ENCODE assay signal across 32 cellular contexts in the genomic region with DNA sequence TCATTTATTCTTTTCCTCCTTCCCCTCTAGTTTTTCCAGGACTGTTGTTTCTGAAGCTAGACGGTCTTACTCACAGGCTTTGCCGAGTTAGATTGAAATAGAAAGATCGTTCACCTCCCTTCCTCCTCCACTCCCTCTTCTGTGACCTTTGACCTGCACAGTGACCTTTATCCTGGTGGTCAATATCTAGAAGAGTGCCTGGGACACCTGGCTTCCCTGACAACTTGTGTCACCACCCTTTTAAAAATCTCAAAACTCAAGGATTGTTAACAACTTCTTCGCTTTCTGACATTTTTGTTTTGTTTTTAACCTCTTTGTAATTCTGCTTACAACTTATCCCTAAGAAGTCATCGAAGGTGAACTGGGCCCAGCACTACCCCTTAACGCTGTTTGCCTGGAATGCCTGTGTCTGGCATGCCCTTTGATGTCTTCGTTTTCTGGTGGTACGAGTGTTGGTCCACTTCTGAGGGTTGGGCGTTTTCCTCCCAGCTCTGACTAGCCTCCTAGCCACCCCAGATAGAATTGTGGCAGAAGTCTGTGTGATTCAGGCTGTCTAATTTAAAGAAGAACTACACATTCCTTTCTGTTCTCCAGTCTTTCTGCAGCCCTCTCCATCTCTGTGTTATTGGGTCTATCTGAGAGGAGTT. TPM values are rescaled to one million over a fixed set of nuclear protein-coding genes. Genes with fewer than 3 reads are reported as not detected.
A peak's percentile ranks its signal among the peaks of the same experiment; 100 is the strongest.
DNase-seq lines count a peak whose midpoint lies in the region; ATAC-seq, FAIRE-seq and TF ChIP-seq lines count a peak whose summit lies in the region.
"Had no signal": no experiment of that assay in that cellular context is flagged by ENCODE, and none has a peak within 500 bp of the region (broad histone marks: within the 10 kb centered on the region; RNA-seq: fewer than 3 reads in every experiment).

No MANE protein-coding gene starts in this region.

- no peak for TF ChIP-seq CTCF in mammary epithelial cell (conservative IDR thresholded peaks at IDR 0.05 in 1 of 2, IDR thresholded peaks at IDR 0.05 in 1 of 2; ENCODE audit: extremely low read depth in 1 of 2, insufficient read depth in 1 of 2, low read depth in 1 of 2, low read length in 2 of 2)

- no peak for ATAC-seq in HG03135 (IDR thresholded peaks at IDR 0.05; ENCODE audit: unreplicated experiment)
- ATAC-seq: gastroesophageal sphincter, Panc1, right lobe of liver had no signal

- no TSS peak for BruUV-seq in mammary epithelial cell (replicated peaks; lab: Mats Ljungman, UMichigan)

- dilution Hi-C loops in mammary epithelial cell (cut with HindIII; ENCODE audit: low sequenced_read_pairs) = no loop called here

- WGBS in mammary epithelial cell (ENCODE audit: low coverage, missing lambda C conversion rate) = 42% methylated on average over 9 of the region's 9 CpGs
- 44 to 61% (median 44%) methylated on average over 9 of the region's 9 CpGs for WGBS in small intestine, 3 donors

- no peaks in the 10 kb centered on the region for H3K27me3 ChIP-seq in mammary epithelial cell (ENCODE audit: insufficient read depth, low read length)
- peaks cover 0 to under 1% of the 10 kb centered on the region in 2 donors for H3K27me3 ChIP-seq in small intestine (ENCODE audit: control insufficient read depth in 2 of 2, insufficient read depth in 2 of 2, low read length in 2 of 2)
- H3K27me3 ChIP-seq: hepatocyte, right lobe of liver had no signal

- DNase-seq in SW480 (ENCODE audit: low spot score) (peak; percentile 69), mammary epithelial cell (no peak), islet precursor cell (peak; percentile 52), small intestine (peak; percentile 73), NCI-H128 (lab: John Stamatoyannopoulos, UW; ENCODE audit: unreplicated experiment) (no peak), Kasumi-1 (lab: John Stamatoyannopoulos, UW) (no peak)
- DNase-seq: activated CD4-positive, alpha-beta T cell treated with anti-CD3 and anti-CD28 coated beads for 48 hours; activated CD8-positive, alpha-beta memory T cell treated with anti-CD3 and anti-CD28 coated beads for 24 hours; aorta; caudate nucleus; CD8-positive, alpha-beta memory T cell; DMS 273 treated with DMSO at 0.1 percent for 48 hours; EL; NCI-H1436; NCI-H2081; right lobe of liver; SIG-M5; stimulated activated CD4-positive, alpha-beta T cell treated with anti-CD3 and anti-CD28 coated beads, Interleukin-4, amount 100 ng/mL, for 1 hour; SW 1271; tibial artery had no signal

- in situ Hi-C loops in mammary epithelial cell (cut with MboI; ENCODE audit: low sequenced_read_pairs in 2 of 2) = no loop called here

- peak overlapping the region; percentile 82 for H3K27ac ChIP-seq in mammary epithelial cell (ENCODE audit: insufficient read depth, low read depth, low read length)
- peak overlapping the region in 1 of 2 donors; percentile 27 for H3K27ac ChIP-seq in small intestine (ENCODE audit: low read depth in 1 of 2, low read length in 1 of 2)
- H3K27ac ChIP-seq: gastroesophageal sphincter, hepatocyte, prostate gland, right lobe of liver, tibial artery had no signal

- H3K4me1 ChIP-seq in mammary epithelial cell (ENCODE audit: insufficient read depth, low read length) = peaks cover 79% of the 10 kb centered on the region
- H3K4me1 ChIP-seq in small intestine (ENCODE audit: control insufficient read depth in 2 of 2, insufficient read depth in 1 of 2, low read depth in 1 of 2, low read length in 1 of 2) = peaks cover 5 to 11% of the 10 kb centered on the region in 2 donors
- H3K4me1 ChIP-seq: gastroesophageal sphincter, prostate gland, right lobe of liver, tibial artery had no signal

- peak overlapping the region; percentile 33 for H3K4me2 ChIP-seq in mammary epithelial cell (ENCODE audit: insufficient read depth, low read depth, low read length)
- H3K4me2 ChIP-seq: hepatocyte had no signal

- H3K79me2 ChIP-seq in mammary epithelial cell (ENCODE audit: insufficient read depth, low read length) = no peaks in the 10 kb centered on the region
- H3K79me2 ChIP-seq: hepatocyte had no signal

- H3K36me3 ChIP-seq in mammary epithelial cell (ENCODE audit: insufficient read depth, low read length) (no peaks in the 10 kb centered on the region), small intestine (ENCODE audit: control insufficient read depth in 2 of 2, insufficient read depth in 2 of 2, low read length in 2 of 2) (no peaks in the 10 kb centered on the region)
- H3K36me3 ChIP-seq: gastroesophageal sphincter, prostate gland, right lobe of liver, tibial artery had no signal

- no peaks in the 10 kb centered on the region for H3K9me3 ChIP-seq in mammary epithelial cell (replicated peaks; ENCODE audit: insufficient read depth, low read length)
- H3K9me3 ChIP-seq in small intestine (ENCODE audit: control insufficient read depth, low read depth) = no peaks in the 10 kb centered on the region
- H3K9me3 ChIP-seq: gastroesophageal sphincter, prostate gland, right lobe of liver, tibial artery had no signal

- H4K20me1 ChIP-seq in mammary epithelial cell (ENCODE audit: insufficient read depth, low read length) = no peaks in the 10 kb centered on the region

- intact Hi-C loops in mammary epithelial cell (cut with micrococcal nuclease) = no loop called here

- FAIRE-seq in small intestine (lab: Jason Lieb, UNC) = no peak
- FAIRE-seq: GM18507, GM19239, H54 had no signal

- no peak overlapping the region for H2AFZ ChIP-seq in mammary epithelial cell (ENCODE audit: low read depth, low read length)
- H2AFZ ChIP-seq: hepatocyte had no signal

- CTCF ChIA-PET in mammary epithelial cell (lab: Charles Lee; ENCODE audit: low non-redundant PET) = no interaction called here

- H3K4me3 ChIP-seq in mammary epithelial cell (replicated peaks in 1 of 3; ENCODE audit: insufficient read depth in 1 of 3, low read depth in 2 of 3, low read length in 3 of 3) (no peak overlapping the region), small intestine (ENCODE audit: low read depth in 1 of 2, low read length in 2 of 2) (no peak overlapping the region)
- H3K4me3 ChIP-seq: gastroesophageal sphincter, hepatocyte, prostate gland, right lobe of liver, tibial artery had no signal

- H3K9ac ChIP-seq in mammary epithelial cell (ENCODE audit: insufficient read depth, low read length) = no peak overlapping the region

RNA-seq across cellular contexts. Expression of gene KRT75, which starts 2.8 kb away (rescaled TPM):
- total RNA-seq in mammary epithelial cell = 10 to 100 TPM in 1 of 2 donors, 1 to 10 TPM in 1; 3.2 to 26.5 TPM
- polyA plus RNA-seq in mammary epithelial cell = 3.1 TPM
- 0.62 TPM for polyA minus RNA-seq in mammary epithelial cell
- polyA plus RNA-seq in small intestine = under 1 TPM in 1 of 3 donors, not detected in 2; 0.01 TPM
- total RNA-seq: aorta; CD8-positive, alpha-beta memory T cell; fibroblast of lung; gastroesophageal sphincter; hepatocyte; myocyte; prostate gland; right lobe of liver had no signal
- polyA plus RNA-seq: AG04450; aorta; BJ; CD8-positive, alpha-beta memory T cell; fibroblast of lung; hepatocyte had no signal

RNA-seq across cellular contexts. Expression of gene KRT6B, which starts 15.0 kb away (rescaled TPM):
- total RNA-seq in mammary epithelial cell = 1,000 to 10,000 TPM; 1,675 to 3,751 TPM
- polyA plus RNA-seq in mammary epithelial cell = 2,534 TPM
- 2,595 TPM for polyA minus RNA-seq in mammary epithelial cell
- polyA plus RNA-seq in small intestine = under 1 TPM in 1 of 3 donors, not detected in 2; 0.67 TPM
- total RNA-seq: aorta; CD8-positive, alpha-beta memory T cell; fibroblast of lung; hepatocyte; myocyte had no signal
- polyA plus RNA-seq: AG04450; BJ; CD8-positive, alpha-beta memory T cell had no signal

RNA-seq across cellular contexts. Expression of gene KRT82, which starts 30.8 kb away (rescaled TPM):
- total RNA-seq in mammary epithelial cell = not detected
- polyA plus RNA-seq in mammary epithelial cell (0.01 TPM), small intestine (not detected)
- not detected for polyA minus RNA-seq in mammary epithelial cell
- total RNA-seq: aorta; CD8-positive, alpha-beta memory T cell; fibroblast of lung; gastroesophageal sphincter; hepatocyte; myocyte; prostate gland; right lobe of liver had no signal
- polyA plus RNA-seq: AG04450; aorta; BJ; CD8-positive, alpha-beta memory T cell; fibroblast of lung; hepatocyte had no signal

RNA-seq across cellular contexts. Expression of gene KRT6C, which starts 36.7 kb away (rescaled TPM):
- 10 to 100 TPM; 16.6 to 29.5 TPM for total RNA-seq in mammary epithelial cell
- polyA plus RNA-seq in mammary epithelial cell (23.6 TPM), small intestine (under 1 TPM in 1 of 3 donors, not detected in 2; 0.03 TPM)
- polyA minus RNA-seq in mammary epithelial cell = 1.8 TPM
- total RNA-seq: aorta; CD8-positive, alpha-beta memory T cell; fibroblast of lung; myocyte; prostate gland had no signal
- polyA plus RNA-seq: AG04450; BJ; CD8-positive, alpha-beta memory T cell; fibroblast of lung had no signal

RNA-seq across cellular contexts. Expression of gene KRT84, which starts 51.5 kb away (rescaled TPM):
- total RNA-seq in mammary epithelial cell = under 1 TPM in 1 of 2 donors, not detected in 1; 0.14 TPM
- polyA plus RNA-seq in mammary epithelial cell = 0.08 TPM
- polyA minus RNA-seq in mammary epithelial cell = not detected
- polyA plus RNA-seq in small intestine = not detected
- total RNA-seq: aorta; CD8-positive, alpha-beta memory T cell; fibroblast of lung; gastroesophageal sphincter; hepatocyte; myocyte; prostate gland; right lobe of liver had no signal
- polyA plus RNA-seq: AG04450; aorta; BJ; CD8-positive, alpha-beta memory T cell; fibroblast of lung; hepatocyte had no signal

Comparison
In these comparisons a context has a peak if more than half of its experiments do, and no peak if none do; other contexts are left out.
1. DNase-seq: peak in SW480 (single experiment), islet precursor cell (single experiment) and small intestine (single experiment); none in mammary epithelial cell (single experiment), NCI-H128 (single experiment) and Kasumi-1 (0 of 2).
2. RNA of gene KRT6B, which starts 15.0 kb away (polyA plus RNA-seq): 2,534 TPM in mammary epithelial cell (single experiment); 0.67 TPM in small intestine; every median in the first group is over 1,000 times any median in the second.